Comparison of ENCODE assay signal across 18 cellular contexts in genomic region chr1:40974945-40975344, GRCh38. TPM values are rescaled to one million over a fixed set of nuclear protein-coding genes. Genes with fewer than 3 reads are reported as not detected.
"Had no signal": no experiment of that assay in that cellular context is flagged by ENCODE, and none has a peak within 500 bp of the region (broad histone marks: within the 10 kb centered on the region; RNA-seq: fewer than 3 reads in every experiment).

No MANE protein-coding gene starts in this region.

- H3K36me3 Mint-ChIP-seq: activated CD4-positive, alpha-beta memory T cell treated with anti-CD3 and anti-CD28 coated beads for 36 hours; activated naive CD4-positive, alpha-beta T cell treated with anti-CD3 and anti-CD28 coated beads, Interleukin-2, amount 10 ng/mL, durations not matched to agents 7 days and 5 days; mesothelial cell of epicardium; stimulated activated naive B cell treated with anti-CD40 and anti-IgM and Interleukin-4, amounts not matched to agents 10 μg/mL and 1 μg/mL and 100 μg/mL, for 72 hours had no signal

- H3K36me3 ChIP-seq: thoracic aorta, upper lobe of right lung had no signal

- H3K9me3 Mint-ChIP-seq: activated B cell treated with CpG ODN at 0.5 μM for 24 hours; activated CD4-positive, alpha-beta memory T cell treated with anti-CD3 and anti-CD28 coated beads for 36 hours; activated naive CD4-positive, alpha-beta T cell treated with anti-CD3 and anti-CD28 coated beads, Interleukin-2, amount 10 ng/mL, durations not matched to agents 7 days and 5 days; mesothelial cell of epicardium; nephron; stimulated activated naive B cell treated with anti-CD40 and anti-IgM and Interleukin-4, amounts not matched to agents 10 μg/mL and 1 μg/mL and 100 μg/mL, for 72 hours had no signal

- H3K4me3 Mint-ChIP-seq: activated B cell treated with CpG ODN at 0.5 μM for 24 hours; activated CD4-positive, alpha-beta memory T cell treated with anti-CD3 and anti-CD28 coated beads for 36 hours; activated naive CD4-positive, alpha-beta T cell treated with anti-CD3 and anti-CD28 coated beads, Interleukin-2, amount 10 ng/mL, durations not matched to agents 7 days and 5 days; mesothelial cell of epicardium; stimulated activated naive B cell treated with anti-CD40 and anti-IgM and Interleukin-4, amounts not matched to agents 10 μg/mL and 1 μg/mL and 100 μg/mL, for 72 hours had no signal

- H3K27me3 Mint-ChIP-seq: activated B cell treated with CpG ODN at 0.5 μM for 24 hours; activated CD4-positive, alpha-beta memory T cell treated with anti-CD3 and anti-CD28 coated beads for 36 hours; stimulated activated naive B cell treated with anti-CD40 and anti-IgM and Interleukin-4, amounts not matched to agents 10 μg/mL and 1 μg/mL and 100 μg/mL, for 72 hours had no signal

- H3K4me3 ChIP-seq: lung, thoracic aorta, upper lobe of right lung had no signal

- H3K27me3 ChIP-seq: foreskin keratinocyte, upper lobe of right lung had no signal

- ATAC-seq: foreskin keratinocyte; left lobe of liver; stimulated activated naive B cell treated with anti-CD40 and anti-IgM and Interleukin-4, amounts not matched to agents 10 μg/mL and 1 μg/mL and 100 μg/mL, for 72 hours; upper lobe of right lung had no signal

- H3K27ac Mint-ChIP-seq: activated B cell treated with CpG ODN at 0.5 μM for 24 hours; activated CD4-positive, alpha-beta memory T cell treated with anti-CD3 and anti-CD28 coated beads for 36 hours; activated naive CD4-positive, alpha-beta T cell treated with anti-CD3 and anti-CD28 coated beads, Interleukin-2, amount 10 ng/mL, durations not matched to agents 7 days and 5 days; mesothelial cell of epicardium; nephron; stimulated activated naive B cell treated with anti-CD40 and anti-IgM and Interleukin-4, amounts not matched to agents 10 μg/mL and 1 μg/mL and 100 μg/mL, for 72 hours had no signal

- DNase-seq: activated B cell treated with CpG ODN at 0.5 μM for 24 hours; activated CD4-positive, alpha-beta memory T cell treated with anti-CD3 and anti-CD28 coated beads for 36 hours; activated CD4-positive, alpha-beta T cell treated with anti-CD3 and anti-CD28 coated beads for 4 hours; activated naive CD4-positive, alpha-beta T cell treated with anti-CD3 and anti-CD28 coated beads, Interleukin-2, amount 10 ng/mL, durations not matched to agents 7 days and 5 days; effector CD8-positive, alpha-beta T cell; foreskin keratinocyte; hypothalamus; occipital lobe; retina; stimulated activated naive B cell treated with anti-CD40 and anti-IgM and Interleukin-4, amounts not matched to agents 10 μg/mL and 1 μg/mL and 100 μg/mL, for 72 hours; T-helper 2 cell; upper lobe of right lung had no signal

- H3K4me1 Mint-ChIP-seq: activated B cell treated with CpG ODN at 0.5 μM for 24 hours had no signal

- H3K27ac ChIP-seq: foreskin keratinocyte, thoracic aorta, upper lobe of right lung had no signal

- H3K9me3 ChIP-seq: thoracic aorta, upper lobe of right lung had no signal

- FAIRE-seq: keratinocyte had no signal

- H3K4me1 ChIP-seq: foreskin keratinocyte had no signal

RNA-seq across cellular contexts. Expression of gene SLFNL1, which starts 46.6 kb away (rescaled TPM):
- total RNA-seq: left lobe of liver had no signal
- polyA plus RNA-seq: foreskin keratinocyte, keratinocyte had no signal
